Comparison of ENCODE assay signal across 16 cellular contexts in genomic region chr14:62532186-62532585, GRCh38.
A peak's percentile ranks its signal among the peaks of the same experiment; 100 is the strongest.
DNase-seq lines count a peak whose midpoint lies in the region; ATAC-seq and TF ChIP-seq lines count a peak whose summit lies in the region.
"Had no signal": no experiment of that assay in that cellular context is flagged by ENCODE, and none has a peak within 500 bp of the region (broad histone marks: within the 10 kb centered on the region; RNA-seq: fewer than 3 reads in every experiment).

No MANE protein-coding gene starts in this region.

- H3K9me3 ChIP-seq in breast epithelium = no peaks in the 10 kb centered on the region
- H3K9me3 ChIP-seq in RWPE2 (ENCODE audit: severe bottlenecking) = no peaks in the 10 kb centered on the region
- H3K9me3 ChIP-seq in spleen = peaks cover 0 to 13% (median 0%) of the 10 kb centered on the region in 8 donors
- H3K9me3 ChIP-seq: BLaER1 had no signal

- no peak overlapping the region for H3K27ac Mint-ChIP-seq in MCF 10A (ENCODE audit: low read depth, unreplicated experiment)
- no peak overlapping the region for H3K27ac Mint-ChIP-seq in activated CD8-positive, alpha-beta T cell treated with anti-CD3 and anti-CD28 coated beads, Interleukin-2, amount 10 ng/mL, durations not matched to agents 7 days and 5 days
- H3K27ac Mint-ChIP-seq: CD8-positive, alpha-beta memory T cell; HFFc6 had no signal

- H3K27ac ChIP-seq in breast epithelium (no peak overlapping the region), RWPE2 (ENCODE audit: poor library complexity, severe bottlenecking) (no peak overlapping the region), foreskin keratinocyte (no peak overlapping the region), spleen (no peak overlapping the region)
- H3K27ac ChIP-seq: BLaER1 had no signal

- no peak overlapping the region for H3K4me3 Mint-ChIP-seq in MCF 10A (ENCODE audit: unreplicated experiment)
- H3K4me3 Mint-ChIP-seq in activated CD8-positive, alpha-beta T cell treated with anti-CD3 and anti-CD28 coated beads, Interleukin-2, amount 10 ng/mL, durations not matched to agents 7 days and 5 days = no peak overlapping the region
- H3K4me3 Mint-ChIP-seq: CD8-positive, alpha-beta memory T cell; HFFc6 had no signal

- POLR2A ChIA-PET in MCF 10A (lab: Yijun Ruan, JAX) = no interaction called here
- POLR2A ChIA-PET in activated CD8-positive, alpha-beta T cell treated with anti-CD3 and anti-CD28 coated beads, Interleukin-2, amount 10 ng/mL, durations not matched to agents 7 days and 5 days (lab: Charles Lee) = no interaction called here

- ATAC-seq in RWPE2 (ENCODE audit: low read depth) (peak; percentile 95), foreskin keratinocyte (peak; percentile 79), left lobe of liver (no peak)
- no peak for ATAC-seq in activated CD8-positive, alpha-beta T cell treated with anti-CD3 and anti-CD28 coated beads, Interleukin-2, amount 10 ng/mL, durations not matched to agents 7 days and 5 days

- no peaks in the 10 kb centered on the region for H3K27me3 Mint-ChIP-seq in MCF 10A (ENCODE audit: insufficient read depth, unreplicated experiment)
- no peaks in the 10 kb centered on the region for H3K27me3 Mint-ChIP-seq in activated CD8-positive, alpha-beta T cell treated with anti-CD3 and anti-CD28 coated beads, Interleukin-2, amount 10 ng/mL, durations not matched to agents 7 days and 5 days (ENCODE audit: low read depth)
- H3K27me3 Mint-ChIP-seq: CD8-positive, alpha-beta memory T cell had no signal

- no peak overlapping the region for H3K4me3 ChIP-seq in breast epithelium
- H3K4me3 ChIP-seq in RWPE2 (ENCODE audit: severe bottlenecking) = no peak overlapping the region
- no peak overlapping the region for H3K4me3 ChIP-seq in spleen
- H3K4me3 ChIP-seq: BLaER1 had no signal

- no TSS peak for BruUV-seq in MCF 10A (replicated peaks; lab: Mats Ljungman, UMichigan)

- TF ChIP-seq POLR2A in breast epithelium (IDR thresholded peaks at IDR 0.05) (no peak), spleen (IDR thresholded peaks at IDR 0.05) (no peak)

- H3K36me3 ChIP-seq in breast epithelium (no peaks in the 10 kb centered on the region), RWPE2 (ENCODE audit: low read depth) (no peaks in the 10 kb centered on the region), spleen (no peaks in the 10 kb centered on the region)
- H3K36me3 ChIP-seq: BLaER1 had no signal

- no peaks in the 10 kb centered on the region for H3K9me3 Mint-ChIP-seq in MCF 10A (ENCODE audit: unreplicated experiment)
- H3K9me3 Mint-ChIP-seq in activated CD8-positive, alpha-beta T cell treated with anti-CD3 and anti-CD28 coated beads, Interleukin-2, amount 10 ng/mL, durations not matched to agents 7 days and 5 days (ENCODE audit: insufficient read depth) = peaks cover 9% of the 10 kb centered on the region

- CTCF ChIA-PET in MCF 10A (lab: Yijun Ruan, JAX) = no interaction called here
- CTCF ChIA-PET in activated CD8-positive, alpha-beta T cell treated with anti-CD3 and anti-CD28 coated beads, Interleukin-2, amount 10 ng/mL, durations not matched to agents 7 days and 5 days (lab: Charles Lee) = no interaction called here

- H3K4me1 Mint-ChIP-seq in MCF 10A (ENCODE audit: insufficient read depth, unreplicated experiment) = peaks cover 12% of the 10 kb centered on the region
- H3K4me1 Mint-ChIP-seq in activated CD8-positive, alpha-beta T cell treated with anti-CD3 and anti-CD28 coated beads, Interleukin-2, amount 10 ng/mL, durations not matched to agents 7 days and 5 days (ENCODE audit: low read depth) = no peaks in the 10 kb centered on the region
- H3K4me1 Mint-ChIP-seq: CD8-positive, alpha-beta memory T cell had no signal

- no peaks in the 10 kb centered on the region for H3K36me3 Mint-ChIP-seq in MCF 10A (ENCODE audit: insufficient read depth, unreplicated experiment)
- no peaks in the 10 kb centered on the region for H3K36me3 Mint-ChIP-seq in activated CD8-positive, alpha-beta T cell treated with anti-CD3 and anti-CD28 coated beads, Interleukin-2, amount 10 ng/mL, durations not matched to agents 7 days and 5 days (ENCODE audit: low read depth)

- H3K4me1 ChIP-seq in breast epithelium (no peaks in the 10 kb centered on the region), RWPE2 (ENCODE audit: insufficient read depth, poor library complexity, severe bottlenecking) (peaks cover 6% of the 10 kb centered on the region), foreskin keratinocyte (peaks cover 6% of the 10 kb centered on the region), spleen (no peaks in the 10 kb centered on the region)
- H3K4me1 ChIP-seq: BLaER1 had no signal

- peak; percentile 5 for DNase-seq in MCF 10A (ENCODE audit: unreplicated experiment)
- no peak for DNase-seq in breast epithelium (ENCODE audit: low spot score in 2 of 2)
- DNase-seq in RWPE2 (ENCODE audit: low spot score) = no peak
- DNase-seq in foreskin keratinocyte = peak; percentile 32 to 65
- DNase-seq in activated CD8-positive, alpha-beta T cell treated with anti-CD3 and anti-CD28 coated beads, Interleukin-2, amount 10 ng/mL, durations not matched to agents 7 days and 5 days = no peak
- DNase-seq in left lobe of liver (ENCODE audit: low spot score) = no peak
- DNase-seq in spleen = no peak
- no peak for DNase-seq in AG08395 (ENCODE audit: low spot score)
- DNase-seq: 8988T; CD8-positive, alpha-beta memory T cell; HFFc6; NCI-H1436; NCI-H2029; NCI-H510A; NCI-H774 had no signal

- intact Hi-C loops in MCF 10A (cut with micrococcal nuclease) (no loop called here), breast epithelium (cut with DNase I; ENCODE audit: low total_unique reads) (no loop called here), spleen (cut with DNase I; ENCODE audit: low total_unique reads) (no loop called here)

- no peaks in the 10 kb centered on the region for H3K27me3 ChIP-seq in breast epithelium
- no peaks in the 10 kb centered on the region for H3K27me3 ChIP-seq in RWPE2 (ENCODE audit: insufficient read depth, poor library complexity, severe bottlenecking)
- H3K27me3 ChIP-seq in foreskin keratinocyte = no peaks in the 10 kb centered on the region
- no peaks in the 10 kb centered on the region for H3K27me3 ChIP-seq in spleen (replicated peaks in 1 of 7)
- H3K27me3 ChIP-seq: BLaER1 had no signal

- 78 to 90% (median 82%) methylated on average over 2 of the region's 2 CpGs for WGBS in spleen, 5 donors

- TF ChIP-seq CTCF in MCF 10A (IDR thresholded peaks at IDR 0.05; ENCODE audit: unreplicated experiment) (no peak), breast epithelium (IDR thresholded peaks at IDR 0.05) (no peak), RWPE2 (IDR thresholded peaks at IDR 0.05; ENCODE audit: poor library complexity, severe bottlenecking) (no peak), foreskin keratinocyte (conservative IDR thresholded peaks at IDR 0.05) (no peak), spleen (IDR thresholded peaks at IDR 0.05 in 8 of 11, conservative IDR thresholded peaks at IDR 0.05 in 3 of 11) (no peak)

Comparison
In these comparisons a context has a peak if more than half of its experiments do, and no peak if none do; other contexts are left out.
1. DNase-seq: peak in MCF 10A (single experiment) and foreskin keratinocyte (2 of 2); none in breast epithelium (0 of 2), RWPE2 (single experiment), activated CD8-positive, alpha-beta T cell treated with anti-CD3 and anti-CD28 coated beads, Interleukin-2, amount 10 ng/mL, durations not matched to agents 7 days and 5 days (single experiment), left lobe of liver (single experiment), spleen (single experiment) and AG08395 (single experiment).
2. ATAC-seq: peak in RWPE2 (single experiment) and foreskin keratinocyte (single experiment); none in activated CD8-positive, alpha-beta T cell treated with anti-CD3 and anti-CD28 coated beads, Interleukin-2, amount 10 ng/mL, durations not matched to agents 7 days and 5 days (single experiment) and left lobe of liver (single experiment).